1 cellular context compared by ENCODE assay signal in genomic region chr21:42406201-42406601, GRCh38.
TF ChIP-seq lines count a peak whose summit lies in the region.

No MANE protein-coding gene starts in this region.

TF ChIP-seq in GM23338, 12 proteins besides CTCF, POLR2A, EP300 and RAD21 (continued from another document):
- TF ChIP-seq ZNF462 (CRISPR knock-in tag; IDR thresholded peaks at IDR 0.05) (no peak), ETS1 (IDR thresholded peaks at IDR 0.05) (no peak)
